In the genomic region with DNA sequence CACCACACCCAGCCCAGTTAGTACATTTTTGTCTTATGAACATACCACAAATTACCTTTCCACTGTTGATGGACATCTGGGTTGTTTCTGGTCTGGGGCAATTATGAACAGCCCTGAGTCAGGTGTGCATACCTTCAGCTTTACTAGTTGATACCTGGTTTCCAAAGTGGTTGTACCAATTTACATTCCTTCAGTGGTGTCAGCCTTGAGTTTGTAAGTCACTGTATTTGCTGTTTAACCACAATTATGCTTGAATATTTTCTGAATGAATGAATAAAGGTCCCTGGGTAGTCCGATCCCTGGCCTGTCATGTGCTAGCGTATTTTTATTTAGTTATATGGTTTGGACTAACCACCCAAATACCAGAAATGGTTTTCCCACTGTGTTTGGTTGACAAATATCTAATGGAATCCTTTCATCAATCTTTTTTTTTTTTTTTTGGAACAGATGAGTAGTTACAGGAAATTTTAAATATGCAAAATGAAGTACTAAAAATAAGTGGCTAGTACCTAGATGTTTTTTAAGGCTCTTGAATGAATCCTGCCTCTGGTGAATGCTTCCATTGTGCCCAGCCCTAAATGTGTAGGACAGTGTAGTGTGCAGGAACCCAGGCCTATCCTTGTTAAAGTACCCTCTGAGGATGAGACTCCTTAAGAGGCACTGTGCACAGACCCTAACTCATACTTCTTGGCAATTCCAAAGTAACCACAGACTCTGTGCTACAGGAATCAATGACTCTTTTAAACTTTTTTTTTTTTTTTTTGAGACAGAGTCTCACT, we compare ENCODE assay signal across 9 cellular contexts. TPM values are rescaled to one million over a fixed set of nuclear protein-coding genes. Genes with fewer than 3 reads are reported as not detected.
DNase-seq lines count a peak whose midpoint lies in the region; ATAC-seq and TF ChIP-seq lines count a peak whose summit lies in the region.
"Had no signal": no experiment of that assay in that cellular context is flagged by ENCODE, and none has a peak within 500 bp of the region (broad histone marks: within the 10 kb centered on the region; RNA-seq: fewer than 3 reads in every experiment).

No MANE protein-coding gene starts in this region.

- H3K27ac ChIP-seq in RWPE2 (ENCODE audit: poor library complexity, severe bottlenecking) = peak overlapping the region; percentile 94

- H3K4me1 ChIP-seq in RWPE2 (ENCODE audit: insufficient read depth, poor library complexity, severe bottlenecking) = peaks cover 19% of the 10 kb centered on the region
- peaks cover 51% of the 10 kb centered on the region for H3K4me1 ChIP-seq in skeletal muscle satellite cell (ENCODE audit: control insufficient read depth, insufficient read depth, low read length)

- CTCF ChIA-PET in HEK293T (lab: Yijun Ruan, JAX) = no interaction called here

- no peak overlapping the region for H3K4me3 ChIP-seq in RWPE2 (ENCODE audit: severe bottlenecking)
- H3K4me3 ChIP-seq in fibroblast of mammary gland (ENCODE audit: control insufficient read depth, low read depth, low read length) = no peak overlapping the region
- peak overlapping the region; percentile 36 for H3K4me3 ChIP-seq in skeletal muscle satellite cell (ENCODE audit: low read length)
- H3K4me3 ChIP-seq: HAP-1 had no signal

- POLR2A ChIA-PET in HEK293T (lab: Yijun Ruan, JAX) = no interaction called here

- peak overlapping the region; percentile 43 for H3K9ac ChIP-seq in skeletal muscle satellite cell (ENCODE audit: low read depth, low read length)

- TF ChIP-seq CTCF in RWPE2 (IDR thresholded peaks at IDR 0.05; ENCODE audit: poor library complexity, severe bottlenecking) = no peak
- no peak for TF ChIP-seq CTCF in fibroblast of mammary gland (conservative IDR thresholded peaks at IDR 0.05; ENCODE audit: control insufficient read depth, insufficient read depth, low read depth, low read length)

- H3K27me3 ChIP-seq in RWPE2 (ENCODE audit: insufficient read depth, poor library complexity, severe bottlenecking) (no peaks in the 10 kb centered on the region), skeletal muscle satellite cell (ENCODE audit: control insufficient read depth, insufficient read depth, low read length) (no peaks in the 10 kb centered on the region)

- DNase-seq in GM04503 (ENCODE audit: low read depth) = peak; percentile 95
- DNase-seq in RWPE2 (ENCODE audit: low spot score) = no peak
- DNase-seq in fibroblast of mammary gland (ENCODE audit: low read depth) = peak; percentile 94
- DNase-seq in activated CD8-positive, alpha-beta memory T cell treated with anti-CD3 and anti-CD28 coated beads, Interleukin-2, amount 50 U/mL, for 4 hours = no peak
- no peak for DNase-seq in HEK293T (ENCODE audit: extremely low spot score)
- no peak for DNase-seq in GF-D8 (lab: John Stamatoyannopoulos, UW)
- no peak for DNase-seq in HuH-7.5 (ENCODE audit: low spot score)

- H3K9me3 ChIP-seq in RWPE2 (ENCODE audit: severe bottlenecking) (no peaks in the 10 kb centered on the region), skeletal muscle satellite cell (replicated peaks; ENCODE audit: low read length) (no peaks in the 10 kb centered on the region)
- H3K9me3 ChIP-seq: HAP-1 had no signal

- peaks cover 13% of the 10 kb centered on the region; the same call in 1 of the 2 replicates for H3K36me3 ChIP-seq in RWPE2 (ENCODE audit: low read depth)
- peaks cover 4% of the 10 kb centered on the region for H3K36me3 ChIP-seq in skeletal muscle satellite cell (ENCODE audit: insufficient read depth, low read length)
- H3K36me3 ChIP-seq: HAP-1 had no signal

- peak; percentile 32 for ATAC-seq in RWPE2 (ENCODE audit: low read depth)

- H3K4me2 ChIP-seq in skeletal muscle satellite cell (ENCODE audit: low read length) = peak overlapping the region; percentile 42

TF ChIP-seq in HEK293T, 16 proteins besides CTCF, POLR2A, EP300 and RAD21:
- TF ChIP-seq FOXK2 (IDR thresholded peaks at IDR 0.05) = no peak
- no peak for TF ChIP-seq ARNT (IDR thresholded peaks at IDR 0.05)
- no peak for TF ChIP-seq L3MBTL2 (conservative IDR thresholded peaks at IDR 0.05)
- no peak for TF ChIP-seq FOXM1 (IDR thresholded peaks at IDR 0.05; ENCODE audit: borderline replicate concordance)
- no peak for TF ChIP-seq FOXA1 (IDR thresholded peaks at IDR 0.05)
- no peak for TF ChIP-seq BHLHE40 (IDR thresholded peaks at IDR 0.05; ENCODE audit: borderline replicate concordance)
- no peak for TF ChIP-seq LEF1 (IDR thresholded peaks at IDR 0.05; ENCODE audit: borderline replicate concordance)
- no peak for TF ChIP-seq SUZ12 (IDR thresholded peaks at IDR 0.05)

RNA-seq across cellular contexts. Expression of a gene that starts 3.7 kb away (rescaled TPM):
- total RNA-seq in skeletal muscle satellite cell (2012; rRNA removed) = 33.7 and 42.4 TPM in 2 replicates

Comparison
In these comparisons a context has a peak if more than half of its experiments do, and no peak if none do; other contexts are left out.
1. DNase-seq: peak in GM04503 (single experiment) and fibroblast of mammary gland (single experiment); none in RWPE2 (single experiment), activated CD8-positive, alpha-beta memory T cell treated with anti-CD3 and anti-CD28 coated beads, Interleukin-2, amount 50 U/mL, for 4 hours (single experiment), HEK293T (single experiment), GF-D8 (single experiment) and HuH-7.5 (single experiment).